ENCODE assay signal across 1 cellular context in the genomic region with DNA sequence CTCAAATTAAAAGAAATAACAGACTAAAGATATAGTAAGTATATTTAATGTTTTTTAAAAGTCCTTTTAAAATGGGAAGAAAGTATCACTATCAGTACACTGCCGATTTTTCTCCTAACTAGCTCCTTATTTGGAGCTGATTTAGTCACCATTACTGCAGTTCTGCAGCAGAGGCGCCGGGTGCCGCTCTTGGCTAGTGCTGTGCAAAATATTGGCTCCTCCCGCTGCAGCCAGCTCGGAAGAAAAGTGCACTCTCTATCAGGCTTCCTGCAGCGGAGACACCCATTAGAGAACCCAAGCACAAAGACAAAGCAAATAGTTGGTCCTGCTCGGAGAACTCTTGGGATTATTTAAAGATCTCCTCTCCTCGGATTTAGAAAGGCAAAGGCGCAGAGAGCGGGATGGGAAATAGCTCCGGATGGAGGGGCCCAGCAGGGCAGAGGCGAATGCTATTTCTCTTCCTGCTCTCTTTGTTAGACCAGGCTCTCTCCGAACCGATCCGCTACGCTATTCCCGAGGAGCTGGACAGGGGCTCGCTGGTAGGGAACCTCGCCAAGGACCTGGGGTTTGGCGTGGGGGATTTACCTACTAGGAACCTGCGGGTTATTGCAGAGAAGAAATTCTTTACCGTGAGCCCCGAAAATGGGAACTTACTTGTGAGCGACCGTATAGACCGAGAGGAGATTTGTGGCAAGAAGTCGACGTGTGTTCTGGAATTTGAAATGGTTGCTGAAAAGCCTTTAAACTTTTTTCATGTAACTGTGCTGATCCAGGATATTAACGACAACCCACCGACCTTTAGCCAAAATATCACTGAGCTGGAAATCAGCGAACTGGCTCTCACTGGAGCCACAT.
TF ChIP-seq lines count a peak whose summit lies in the region.

A gene (plus strand): TSS at position 249 of the 855 bp plus-strand sequence. CDS start 153 bp downstream, at position 402.

TF ChIP-seq in SK-N-SH treated with all-trans-retinoic acid at 6 μM for 48 hours, 23 proteins besides CTCF, POLR2A, EP300 and RAD21 (continued from another document):
- TF ChIP-seq, protein P1, sequence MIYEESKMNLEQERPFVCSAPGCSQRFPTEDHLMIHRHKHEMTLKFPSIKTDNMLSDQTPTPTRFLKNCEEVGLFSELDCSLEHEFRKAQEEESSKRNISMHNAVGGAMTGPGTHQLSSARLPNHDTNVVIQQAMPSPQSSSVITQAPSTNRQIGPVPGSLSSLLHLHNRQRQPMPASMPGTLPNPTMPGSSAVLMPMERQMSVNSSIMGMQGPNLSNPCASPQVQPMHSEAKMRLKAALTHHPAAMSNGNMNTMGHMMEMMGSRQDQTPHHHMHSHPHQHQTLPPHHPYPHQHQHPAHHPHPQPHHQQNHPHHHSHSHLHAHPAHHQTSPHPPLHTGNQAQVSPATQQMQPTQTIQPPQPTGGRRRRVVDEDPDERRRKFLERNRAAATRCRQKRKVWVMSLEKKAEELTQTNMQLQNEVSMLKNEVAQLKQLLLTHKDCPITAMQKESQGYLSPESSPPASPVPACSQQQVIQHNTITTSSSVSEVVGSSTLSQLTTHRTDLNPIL (CRISPR knock-in tag; IDR thresholded peaks at IDR 0.05; ENCODE audit: low read depth), result no peak
- TF ChIP-seq OSR1 (CRISPR knock-in tag; IDR thresholded peaks at IDR 0.05) (no peak), CSDC2 (CRISPR knock-in tag; IDR thresholded peaks at IDR 0.05) (no peak), PPARA (CRISPR knock-in tag; IDR thresholded peaks at IDR 0.05; ENCODE audit: borderline replicate concordance) (no peak), ARNTL (CRISPR knock-in tag; IDR thresholded peaks at IDR 0.05; ENCODE audit: borderline replicate concordance, low read depth) (no peak), ZNF70 (CRISPR knock-in tag; IDR thresholded peaks at IDR 0.05) (no peak), RARB (CRISPR knock-in tag; IDR thresholded peaks at IDR 0.05) (no peak), GLIS3 (CRISPR knock-in tag; IDR thresholded peaks at IDR 0.05) (no peak), ZNF565 (CRISPR knock-in tag; conservative IDR thresholded peaks at IDR 0.05; ENCODE audit: low read depth) (no peak), SNAI2 (CRISPR knock-in tag; IDR thresholded peaks at IDR 0.05) (no peak)
- TF ChIP-seq, protein P2, sequence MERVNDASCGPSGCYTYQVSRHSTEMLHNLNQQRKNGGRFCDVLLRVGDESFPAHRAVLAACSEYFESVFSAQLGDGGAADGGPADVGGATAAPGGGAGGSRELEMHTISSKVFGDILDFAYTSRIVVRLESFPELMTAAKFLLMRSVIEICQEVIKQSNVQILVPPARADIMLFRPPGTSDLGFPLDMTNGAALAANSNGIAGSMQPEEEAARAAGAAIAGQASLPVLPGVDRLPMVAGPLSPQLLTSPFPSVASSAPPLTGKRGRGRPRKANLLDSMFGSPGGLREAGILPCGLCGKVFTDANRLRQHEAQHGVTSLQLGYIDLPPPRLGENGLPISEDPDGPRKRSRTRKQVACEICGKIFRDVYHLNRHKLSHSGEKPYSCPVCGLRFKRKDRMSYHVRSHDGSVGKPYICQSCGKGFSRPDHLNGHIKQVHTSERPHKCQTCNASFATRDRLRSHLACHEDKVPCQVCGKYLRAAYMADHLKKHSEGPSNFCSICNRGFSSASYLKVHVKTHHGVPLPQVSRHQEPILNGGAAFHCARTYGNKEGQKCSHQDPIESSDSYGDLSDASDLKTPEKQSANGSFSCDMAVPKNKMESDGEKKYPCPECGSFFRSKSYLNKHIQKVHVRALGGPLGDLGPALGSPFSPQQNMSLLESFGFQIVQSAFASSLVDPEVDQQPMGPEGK (CRISPR knock-in tag; IDR thresholded peaks at IDR 0.05; ENCODE audit: borderline replicate concordance), result no peak
